11 cellular contexts compared by ENCODE assay signal in the genomic region with DNA sequence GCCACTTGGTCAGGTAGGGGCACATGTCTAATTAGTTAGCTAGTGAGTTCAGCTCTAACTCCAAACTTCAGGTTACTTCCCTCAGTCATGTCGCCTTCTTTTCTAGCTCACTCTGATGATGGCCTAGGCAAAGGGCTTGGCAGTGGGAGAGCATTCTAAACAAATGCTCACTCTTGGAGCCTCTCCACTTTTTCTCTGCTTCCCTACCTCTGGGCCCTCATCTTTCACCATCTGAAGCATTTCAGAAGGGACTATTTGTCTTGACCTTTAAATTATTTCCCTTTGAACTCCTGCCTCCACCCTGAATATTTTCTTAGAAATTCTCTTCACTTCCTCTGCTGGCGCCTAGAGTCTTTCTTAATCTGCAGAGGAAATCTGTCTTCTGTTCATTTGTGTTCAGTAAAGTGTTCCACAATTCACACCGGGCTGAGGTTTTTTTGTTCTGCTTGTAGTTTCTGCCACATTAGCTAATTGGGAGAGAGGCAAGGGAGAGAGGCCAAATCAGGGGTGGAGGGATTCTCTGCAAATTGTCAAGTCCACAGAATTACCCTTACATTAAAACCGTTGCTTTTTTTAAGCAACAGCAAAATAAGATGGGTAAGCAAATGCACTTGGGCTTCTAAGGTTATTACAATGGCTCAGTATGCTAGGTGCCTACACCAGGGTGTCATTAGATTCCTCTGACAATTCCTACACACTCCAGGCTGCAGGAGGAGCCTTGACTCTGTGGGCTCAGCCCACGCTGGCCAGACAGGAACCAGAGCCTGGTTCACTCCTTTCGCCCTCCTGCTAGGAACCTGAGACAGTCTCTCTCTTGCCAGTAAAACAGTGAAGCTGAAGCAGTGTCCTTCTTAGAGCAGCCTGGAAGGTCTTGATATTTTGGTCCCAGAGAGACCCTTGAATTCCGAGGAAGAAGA. TPM values are rescaled to one million over a fixed set of nuclear protein-coding genes. Genes with fewer than 3 reads are reported as not detected.
DNase-seq lines count a peak whose midpoint lies in the region; ATAC-seq and TF ChIP-seq lines count a peak whose summit lies in the region.
"Had no signal": no experiment of that assay in that cellular context is flagged by ENCODE, and none has a peak within 500 bp of the region (broad histone marks: within the 10 kb centered on the region; RNA-seq: fewer than 3 reads in every experiment).

No MANE protein-coding gene starts in this region.

- peak overlapping the region; percentile 51 for H3K27ac Mint-ChIP-seq in activated CD4-positive, alpha-beta T cell treated with anti-CD3 and anti-CD28 coated beads, Interleukin-2, amount 10 ng/mL, durations not matched to agents 7 days and 5 days
- H3K27ac Mint-ChIP-seq in activated CD4-positive, alpha-beta T cell treated with anti-CD3 and anti-CD28 coated beads for 36 hours: no peak overlapping the region
- H3K27ac Mint-ChIP-seq in brain: peak overlapping the region in 4 of 5 experiments; percentile 2 to 63 (median 16)

- H3K9me3 Mint-ChIP-seq in activated CD4-positive, alpha-beta T cell treated with anti-CD3 and anti-CD28 coated beads, Interleukin-2, amount 10 ng/mL, durations not matched to agents 7 days and 5 days: no peaks in the 10 kb centered on the region
- H3K9me3 Mint-ChIP-seq in activated CD4-positive, alpha-beta T cell treated with anti-CD3 and anti-CD28 coated beads for 36 hours (ENCODE audit: low read depth): no peaks in the 10 kb centered on the region
- H3K9me3 Mint-ChIP-seq in brain: peaks cover 0 to 14% (median 1%) of the 10 kb centered on the region in 5 experiments

- CTCF ChIA-PET in activated CD4-positive, alpha-beta T cell treated with anti-CD3 and anti-CD28 coated beads, Interleukin-2, amount 10 ng/mL, durations not matched to agents 7 days and 5 days (lab: Charles Lee): no interaction called here
- CTCF ChIA-PET in activated CD4-positive, alpha-beta T cell treated with anti-CD3 and anti-CD28 coated beads for 36 hours (lab: Charles Lee): interaction anchor here (0.6 to 0.9 kb wide), 4 partner anchors 8 to 214 kb away, joined by 3 to 4 read pairs (median 3); no protein-coding TSS in a partner anchor

- POLR2A ChIA-PET in activated CD4-positive, alpha-beta T cell treated with anti-CD3 and anti-CD28 coated beads, Interleukin-2, amount 10 ng/mL, durations not matched to agents 7 days and 5 days (lab: Charles Lee): no interaction called here
- POLR2A ChIA-PET in activated CD4-positive, alpha-beta T cell treated with anti-CD3 and anti-CD28 coated beads for 36 hours (lab: Charles Lee): no interaction called here

- H3K27ac ChIP-seq in testis: peak overlapping the region; percentile 64 to 69

- no peak for ATAC-seq in activated CD4-positive, alpha-beta T cell treated with anti-CD3 and anti-CD28 coated beads for 36 hours
- peak; percentile 52 for ATAC-seq in HG03025 (IDR thresholded peaks at IDR 0.05; ENCODE audit: low FRiP score, unreplicated experiment)

- intact Hi-C loops in activated CD4-positive, alpha-beta T cell treated with anti-CD3 and anti-CD28 coated beads for 36 hours (cut with DNase I, micrococcal nuclease): no loop called here
- intact Hi-C loops in testis (cut with DNase I; ENCODE audit: low total_unique reads): no loop called here

- TF ChIP-seq CTCF in brain (conservative IDR thresholded peaks at IDR 0.05) (no peak), testis (IDR thresholded peaks at IDR 0.05) (no peak)

- H3K27me3 ChIP-seq in testis: no peaks in the 10 kb centered on the region

- no peaks in the 10 kb centered on the region for H3K36me3 ChIP-seq in testis (ENCODE audit: low read depth, missing control alignments)

- no peak for DNase-seq in activated CD4-positive, alpha-beta T cell treated with anti-CD3 and anti-CD28 coated beads, Interleukin-2, amount 10 ng/mL, durations not matched to agents 7 days and 5 days
- no peak for DNase-seq in activated CD4-positive, alpha-beta T cell treated with anti-CD3 and anti-CD28 coated beads for 36 hours
- DNase-seq in testis (peak; percentile 61), GM19240 (ENCODE audit: insufficient read length, low spot score) (no peak), HPDE6-E6E7 (ENCODE audit: extremely low spot score) (no peak)
- no peak for DNase-seq in stimulated activated CD4-positive, alpha-beta T cell treated with anti-CD3 and anti-CD28 coated beads, Interleukin-4, amount 100 ng/mL, for 1 hour
- DNase-seq: NCI-H526; stimulated activated CD4-positive, alpha-beta T cell treated with anti-CD3 and anti-CD28 coated beads, Interleukin-15, amount 100 ng/mL, for 24 hours had no signal

- H3K4me1 ChIP-seq in testis: peaks cover 19% of the 10 kb centered on the region

- no peak for TF ChIP-seq POLR2A in testis (IDR thresholded peaks at IDR 0.05)

- H3K4me3 ChIP-seq in testis: no peak overlapping the region

- no peaks in the 10 kb centered on the region for H3K9me3 ChIP-seq in testis

- no peaks in the 10 kb centered on the region for H3K36me3 Mint-ChIP-seq in activated CD4-positive, alpha-beta T cell treated with anti-CD3 and anti-CD28 coated beads, Interleukin-2, amount 10 ng/mL, durations not matched to agents 7 days and 5 days (ENCODE audit: low read depth)
- no peaks in the 10 kb centered on the region for H3K36me3 Mint-ChIP-seq in activated CD4-positive, alpha-beta T cell treated with anti-CD3 and anti-CD28 coated beads for 36 hours (ENCODE audit: low read depth)
- H3K36me3 Mint-ChIP-seq in brain: no peaks in the 10 kb centered on the region

- H3K4me3 Mint-ChIP-seq in activated CD4-positive, alpha-beta T cell treated with anti-CD3 and anti-CD28 coated beads, Interleukin-2, amount 10 ng/mL, durations not matched to agents 7 days and 5 days: no peak overlapping the region
- no peak overlapping the region for H3K4me3 Mint-ChIP-seq in activated CD4-positive, alpha-beta T cell treated with anti-CD3 and anti-CD28 coated beads for 36 hours
- H3K4me3 Mint-ChIP-seq in brain: peak overlapping the region in 1 of 5 experiments; percentile 0

- H3K4me1 Mint-ChIP-seq in activated CD4-positive, alpha-beta T cell treated with anti-CD3 and anti-CD28 coated beads, Interleukin-2, amount 10 ng/mL, durations not matched to agents 7 days and 5 days: peaks cover 23% of the 10 kb centered on the region
- peaks cover 4% of the 10 kb centered on the region for H3K4me1 Mint-ChIP-seq in activated CD4-positive, alpha-beta T cell treated with anti-CD3 and anti-CD28 coated beads for 36 hours
- peaks cover 33% of the 10 kb centered on the region for H3K4me1 Mint-ChIP-seq in brain

- H3K27me3 Mint-ChIP-seq in activated CD4-positive, alpha-beta T cell treated with anti-CD3 and anti-CD28 coated beads, Interleukin-2, amount 10 ng/mL, durations not matched to agents 7 days and 5 days: peaks cover 20% of the 10 kb centered on the region
- H3K27me3 Mint-ChIP-seq in activated CD4-positive, alpha-beta T cell treated with anti-CD3 and anti-CD28 coated beads for 36 hours: peaks cover 12% of the 10 kb centered on the region
- H3K27me3 Mint-ChIP-seq in brain: peaks cover 4% of the 10 kb centered on the region

- WGBS in testis, 2 donors: 36 to 55% methylated on average over 7 of the region's 7 CpGs

RNA-seq across cellular contexts. Expression of a gene that starts 5.5 kb away (rescaled TPM):
- total RNA-seq in activated CD4-positive, alpha-beta T cell treated with anti-CD3 and anti-CD28 coated beads, Interleukin-2, amount 10 ng/mL, durations not matched to agents 7 days and 5 days: not detected
- total RNA-seq in activated CD4-positive, alpha-beta T cell treated with anti-CD3 and anti-CD28 coated beads for 36 hours: not detected
- polyA plus RNA-seq in brain (ENCODE audit: insufficient read depth, low read depth, low replicate concordance) (not detected), testis (ENCODE audit: insufficient read depth, low read depth, low replicate concordance) (not detected)
- total RNA-seq in testis: not detected
- total RNA-seq: glomerular endothelial cell had no signal

RNA-seq across cellular contexts. Expression of a gene that starts 56.7 kb away (rescaled TPM):
- not detected for total RNA-seq in activated CD4-positive, alpha-beta T cell treated with anti-CD3 and anti-CD28 coated beads, Interleukin-2, amount 10 ng/mL, durations not matched to agents 7 days and 5 days
- under 1 TPM; 0.07 to 0.11 TPM for total RNA-seq in activated CD4-positive, alpha-beta T cell treated with anti-CD3 and anti-CD28 coated beads for 36 hours
- 1.2 TPM for polyA plus RNA-seq in brain (ENCODE audit: insufficient read depth, low read depth, low replicate concordance)
- total RNA-seq in testis: 10 to 100 TPM; 17.4 to 86.9 TPM
- 12.1 TPM for polyA plus RNA-seq in testis (ENCODE audit: insufficient read depth, low read depth, low replicate concordance)

Comparison
In these comparisons a context has a peak if more than half of its experiments do, and no peak if none do; other contexts are left out.
1. RNA of a gene that starts 56.7 kb away (total RNA-seq): 17.4 to 86.9 TPM in testis; 0.07 to 0.11 TPM in activated CD4-positive, alpha-beta T cell treated with anti-CD3 and anti-CD28 coated beads for 36 hours and not detected in activated CD4-positive, alpha-beta T cell treated with anti-CD3 and anti-CD28 coated beads, Interleukin-2, amount 10 ng/mL, durations not matched to agents 7 days and 5 days; every median in the first group is over 10 times any median in the second.